ENCODE assay signal across 12 cellular contexts in genomic region chr6:32148289-32148688, GRCh38. TPM values are rescaled to one million over a fixed set of nuclear protein-coding genes. Genes with fewer than 3 reads are reported as not detected.
DNase-seq lines count a peak whose midpoint lies in the region; TF ChIP-seq lines count a peak whose summit lies in the region.
"Had no signal": no experiment of that assay in that cellular context is flagged by ENCODE, and none has a peak within 500 bp of the region (broad histone marks: within the 10 kb centered on the region; RNA-seq: fewer than 3 reads in every experiment).

No MANE protein-coding gene starts in this region.

- POLR2A ChIA-PET in activated CD4-positive, alpha-beta T cell treated with anti-CD3 and anti-CD28 coated beads, Interleukin-2, amount 10 ng/mL, durations not matched to agents 7 days and 5 days (lab: Charles Lee), result no interaction called here

- DNase-seq in activated CD4-positive, alpha-beta T cell treated with anti-CD3 and anti-CD28 coated beads, Interleukin-2, amount 10 ng/mL, durations not matched to agents 7 days and 5 days, result no peak
- no peak for DNase-seq in activated CD4-positive, alpha-beta T cell treated with anti-CD3 and anti-CD28 coated beads for 48 hours
- no peak for DNase-seq in activated T-helper 2 cell treated with anti-CD3 and anti-CD28 coated beads, Interferon-gamma antibody, Interleukin-2, Interleukin-4, amounts not matched to agents 10 μg/mL and 5 μg/mL and 100 μg/mL, durations not matched to agents 14 hours and 24 hours and 36 hours (ENCODE audit: low spot score)
- DNase-seq in iPS-NIHi7 (ENCODE audit: extremely low spot score) (peak; percentile 53), spleen (peak; percentile 51), NCI-H2196 treated with DMSO at 0.1 percent for 48 hours (lab: John Stamatoyannopoulos, UW; ENCODE audit: unreplicated experiment) (no peak), head of caudate nucleus (no peak)
- no peak for DNase-seq in activated CD4-positive, CD25-positive, alpha-beta regulatory T cell (lab: John Stamatoyannopoulos, UW)
- DNase-seq: amniotic stem cell, DND-41, IMR-90, PC-3 had no signal

- no peaks in the 10 kb centered on the region for H3K36me3 ChIP-seq in spleen

- peaks cover 30% of the 10 kb centered on the region for H3K4me1 Mint-ChIP-seq in activated CD4-positive, alpha-beta T cell treated with anti-CD3 and anti-CD28 coated beads, Interleukin-2, amount 10 ng/mL, durations not matched to agents 7 days and 5 days
- peaks cover 18% of the 10 kb centered on the region for H3K4me1 Mint-ChIP-seq in activated T-helper 2 cell treated with anti-CD3 and anti-CD28 coated beads, Interferon-gamma antibody, Interleukin-2, Interleukin-4, amounts not matched to agents 10 μg/mL and 5 μg/mL and 100 μg/mL, durations not matched to agents 14 hours and 24 hours and 36 hours (ENCODE audit: low read depth)

- H3K4me1 ChIP-seq in spleen, result peaks cover 0 to 53% (median 26%) of the 10 kb centered on the region in 6 donors

- H3K9me3 Mint-ChIP-seq in activated CD4-positive, alpha-beta T cell treated with anti-CD3 and anti-CD28 coated beads, Interleukin-2, amount 10 ng/mL, durations not matched to agents 7 days and 5 days, result peaks cover 3% of the 10 kb centered on the region
- H3K9me3 Mint-ChIP-seq in activated T-helper 2 cell treated with anti-CD3 and anti-CD28 coated beads, Interferon-gamma antibody, Interleukin-2, Interleukin-4, amounts not matched to agents 10 μg/mL and 5 μg/mL and 100 μg/mL, durations not matched to agents 14 hours and 24 hours and 36 hours, result no peaks in the 10 kb centered on the region

- H3K4me3 ChIP-seq in spleen, result peak overlapping the region in 6 of 8 donors; percentile 8 to 62 (median 33)

- H3K27ac ChIP-seq in spleen, result no peak overlapping the region

- H3K27me3 Mint-ChIP-seq in activated CD4-positive, alpha-beta T cell treated with anti-CD3 and anti-CD28 coated beads, Interleukin-2, amount 10 ng/mL, durations not matched to agents 7 days and 5 days, result peaks cover 58% of the 10 kb centered on the region
- peaks cover 58% of the 10 kb centered on the region for H3K27me3 Mint-ChIP-seq in activated T-helper 2 cell treated with anti-CD3 and anti-CD28 coated beads, Interferon-gamma antibody, Interleukin-2, Interleukin-4, amounts not matched to agents 10 μg/mL and 5 μg/mL and 100 μg/mL, durations not matched to agents 14 hours and 24 hours and 36 hours (ENCODE audit: low read depth)

- TF ChIP-seq POLR2A in spleen (IDR thresholded peaks at IDR 0.05), result no peak

- peaks cover 2% of the 10 kb centered on the region for H3K36me3 Mint-ChIP-seq in activated CD4-positive, alpha-beta T cell treated with anti-CD3 and anti-CD28 coated beads, Interleukin-2, amount 10 ng/mL, durations not matched to agents 7 days and 5 days (ENCODE audit: low read depth)
- no peaks in the 10 kb centered on the region for H3K36me3 Mint-ChIP-seq in activated T-helper 2 cell treated with anti-CD3 and anti-CD28 coated beads, Interferon-gamma antibody, Interleukin-2, Interleukin-4, amounts not matched to agents 10 μg/mL and 5 μg/mL and 100 μg/mL, durations not matched to agents 14 hours and 24 hours and 36 hours (ENCODE audit: low read depth)

- TF ChIP-seq CTCF in spleen (IDR thresholded peaks at IDR 0.05 in 8 of 11, conservative IDR thresholded peaks at IDR 0.05 in 3 of 11), result no peak

- WGBS in spleen, 5 donors, result 15 to 29% (median 21%) methylated on average over 12 of the region's 12 CpGs

- H3K27ac Mint-ChIP-seq in activated CD4-positive, alpha-beta T cell treated with anti-CD3 and anti-CD28 coated beads, Interleukin-2, amount 10 ng/mL, durations not matched to agents 7 days and 5 days, result no peak overlapping the region
- H3K27ac Mint-ChIP-seq in activated T-helper 2 cell treated with anti-CD3 and anti-CD28 coated beads, Interferon-gamma antibody, Interleukin-2, Interleukin-4, amounts not matched to agents 10 μg/mL and 5 μg/mL and 100 μg/mL, durations not matched to agents 14 hours and 24 hours and 36 hours, result no peak overlapping the region

- peaks cover 0 to 69% (median 39%) of the 10 kb centered on the region in 7 donors for H3K27me3 ChIP-seq in spleen (replicated peaks in 1 of 7)

- CTCF ChIA-PET in activated CD4-positive, alpha-beta T cell treated with anti-CD3 and anti-CD28 coated beads, Interleukin-2, amount 10 ng/mL, durations not matched to agents 7 days and 5 days (lab: Charles Lee), result interaction anchor here (0.6 to 1.5 kb wide), 4 partner anchors 11 to 47 kb away, joined by 3 to 7 read pairs (median 4); partner anchors contain the start of gene ATF6B

- H3K9me3 ChIP-seq in spleen, result no peaks in the 10 kb centered on the region

- intact Hi-C loops in activated T-helper 2 cell treated with anti-CD3 and anti-CD28 coated beads, Interferon-gamma antibody, Interleukin-2, Interleukin-4, amounts not matched to agents 10 μg/mL and 5 μg/mL and 100 μg/mL, durations not matched to agents 14 hours and 24 hours and 36 hours (cut with micrococcal nuclease), result no loop called here
- intact Hi-C loops in spleen (cut with DNase I; ENCODE audit: low total_unique reads) (no loop called here), head of caudate nucleus (cut with DNase I) (no loop called here)

- peak overlapping the region; percentile 65 for H3K4me3 Mint-ChIP-seq in activated CD4-positive, alpha-beta T cell treated with anti-CD3 and anti-CD28 coated beads, Interleukin-2, amount 10 ng/mL, durations not matched to agents 7 days and 5 days
- peak overlapping the region; percentile 78 for H3K4me3 Mint-ChIP-seq in activated T-helper 2 cell treated with anti-CD3 and anti-CD28 coated beads, Interferon-gamma antibody, Interleukin-2, Interleukin-4, amounts not matched to agents 10 μg/mL and 5 μg/mL and 100 μg/mL, durations not matched to agents 14 hours and 24 hours and 36 hours (ENCODE audit: low read depth)

RNA-seq across cellular contexts. Expression of gene PRRT1, which starts 3.5 kb away (rescaled TPM):
- under 1 TPM; 0.17 to 0.23 TPM for total RNA-seq in activated CD4-positive, alpha-beta T cell treated with anti-CD3 and anti-CD28 coated beads, Interleukin-2, amount 10 ng/mL, durations not matched to agents 7 days and 5 days
- 0.27 TPM in 1 of 2 replicates, not detected in the other for total RNA-seq in activated T-helper 2 cell treated with anti-CD3 and anti-CD28 coated beads, Interferon-gamma antibody, Interleukin-2, Interleukin-4, amounts not matched to agents 10 μg/mL and 5 μg/mL and 100 μg/mL, durations not matched to agents 14 hours and 24 hours and 36 hours
- total RNA-seq in spleen, result 1 to 10 TPM in 2 of 7 donors, under 1 TPM in 5; 0.28 to 1.7 (median 0.85) TPM
- polyA plus RNA-seq in spleen, result 1 to 10 TPM; 1.1 to 2.3 (median 1.9) TPM
- total RNA-seq: IMR-90, PC-3 had no signal

RNA-seq across cellular contexts. Expression of gene PPT2, which starts 5.7 kb away (rescaled TPM):
- total RNA-seq in activated CD4-positive, alpha-beta T cell treated with anti-CD3 and anti-CD28 coated beads, Interleukin-2, amount 10 ng/mL, durations not matched to agents 7 days and 5 days, result 1 to 10 TPM; 8.3 to 9.2 TPM
- total RNA-seq in activated T-helper 2 cell treated with anti-CD3 and anti-CD28 coated beads, Interferon-gamma antibody, Interleukin-2, Interleukin-4, amounts not matched to agents 10 μg/mL and 5 μg/mL and 100 μg/mL, durations not matched to agents 14 hours and 24 hours and 36 hours, result 11.5 and 12.7 TPM in 2 replicates
- 10 to 100 TPM; 12.7 to 26.7 (median 19.2) TPM for total RNA-seq in spleen
- polyA plus RNA-seq in spleen, result 1 to 10 TPM; 2.3 to 7.6 (median 3.7) TPM

RNA-seq across cellular contexts. Expression of gene EGFL8, which starts 16.1 kb away (rescaled TPM):
- total RNA-seq in activated CD4-positive, alpha-beta T cell treated with anti-CD3 and anti-CD28 coated beads, Interleukin-2, amount 10 ng/mL, durations not matched to agents 7 days and 5 days, result 1 to 10 TPM; 6.0 to 8.6 TPM
- total RNA-seq in activated T-helper 2 cell treated with anti-CD3 and anti-CD28 coated beads, Interferon-gamma antibody, Interleukin-2, Interleukin-4, amounts not matched to agents 10 μg/mL and 5 μg/mL and 100 μg/mL, durations not matched to agents 14 hours and 24 hours and 36 hours, result 9.5 and 11.5 TPM in 2 replicates
- total RNA-seq in spleen, result 10 to 100 TPM in 3 of 7 donors, 1 to 10 TPM in 4; 4.4 to 17.4 (median 9.9) TPM
- polyA plus RNA-seq in spleen, result 10 to 100 TPM in 2 of 3 donors, 1 to 10 TPM in 1; 6.8 to 32.8 (median 30.5) TPM

RNA-seq across cellular contexts. Expression of gene FKBPL, which starts 18.2 kb away (rescaled TPM):
- total RNA-seq in activated CD4-positive, alpha-beta T cell treated with anti-CD3 and anti-CD28 coated beads, Interleukin-2, amount 10 ng/mL, durations not matched to agents 7 days and 5 days, result 1 to 10 TPM; 6.6 to 7.8 TPM
- 5.0 and 5.8 TPM in 2 replicates for total RNA-seq in activated T-helper 2 cell treated with anti-CD3 and anti-CD28 coated beads, Interferon-gamma antibody, Interleukin-2, Interleukin-4, amounts not matched to agents 10 μg/mL and 5 μg/mL and 100 μg/mL, durations not matched to agents 14 hours and 24 hours and 36 hours
- total RNA-seq in spleen, result 1 to 10 TPM; 2.9 to 5.8 (median 4.3) TPM
- 1 to 10 TPM; 4.7 to 6.1 (median 6.0) TPM for polyA plus RNA-seq in spleen

RNA-seq across cellular contexts. Expression of gene ATF6B, which starts 20.2 kb away (rescaled TPM):
- total RNA-seq in activated CD4-positive, alpha-beta T cell treated with anti-CD3 and anti-CD28 coated beads, Interleukin-2, amount 10 ng/mL, durations not matched to agents 7 days and 5 days, result 100 to 1,000 TPM; 141 to 142 TPM
- 86.9 and 91.2 TPM in 2 replicates for total RNA-seq in activated T-helper 2 cell treated with anti-CD3 and anti-CD28 coated beads, Interferon-gamma antibody, Interleukin-2, Interleukin-4, amounts not matched to agents 10 μg/mL and 5 μg/mL and 100 μg/mL, durations not matched to agents 14 hours and 24 hours and 36 hours
- total RNA-seq in spleen, result 100 to 1,000 TPM in 4 of 7 donors, 10 to 100 TPM in 3; 79.1 to 126 (median 101) TPM
- polyA plus RNA-seq in spleen, result 10 to 100 TPM; 45.3 to 72.7 (median 46.2) TPM

Comparison
In these comparisons a context has a peak if more than half of its experiments do, and no peak if none do; other contexts are left out.
1. DNase-seq: peak in iPS-NIHi7 (single experiment) and spleen (single experiment); none in activated CD4-positive, alpha-beta T cell treated with anti-CD3 and anti-CD28 coated beads, Interleukin-2, amount 10 ng/mL, durations not matched to agents 7 days and 5 days (single experiment), activated CD4-positive, alpha-beta T cell treated with anti-CD3 and anti-CD28 coated beads for 48 hours (single experiment), activated T-helper 2 cell treated with anti-CD3 and anti-CD28 coated beads, Interferon-gamma antibody, Interleukin-2, Interleukin-4, amounts not matched to agents 10 μg/mL and 5 μg/mL and 100 μg/mL, durations not matched to agents 14 hours and 24 hours and 36 hours (single experiment), NCI-H2196 treated with DMSO at 0.1 percent for 48 hours (single experiment), activated CD4-positive, CD25-positive, alpha-beta regulatory T cell (0 of 4) and head of caudate nucleus (0 of 42).